2 cellular contexts compared by ENCODE assay signal in genomic region chr16:530111-530817, GRCh38.
TF ChIP-seq lines count a peak whose summit lies in the region.

No MANE protein-coding gene starts in this region.

TF ChIP-seq in SK-N-SH, 30 proteins besides CTCF, POLR2A, EP300 and RAD21 (continued from another document):
- no peak for TF ChIP-seq FOXJ3 (CRISPR knock-in tag; IDR thresholded peaks at IDR 0.05)
- no peak for TF ChIP-seq GABPA (IDR thresholded peaks at IDR 0.05; ENCODE audit: low read depth)
- no peak for TF ChIP-seq MEF2A (IDR thresholded peaks at IDR 0.05; ENCODE audit: borderline replicate concordance, low read depth)
- TF ChIP-seq, protein P1, sequence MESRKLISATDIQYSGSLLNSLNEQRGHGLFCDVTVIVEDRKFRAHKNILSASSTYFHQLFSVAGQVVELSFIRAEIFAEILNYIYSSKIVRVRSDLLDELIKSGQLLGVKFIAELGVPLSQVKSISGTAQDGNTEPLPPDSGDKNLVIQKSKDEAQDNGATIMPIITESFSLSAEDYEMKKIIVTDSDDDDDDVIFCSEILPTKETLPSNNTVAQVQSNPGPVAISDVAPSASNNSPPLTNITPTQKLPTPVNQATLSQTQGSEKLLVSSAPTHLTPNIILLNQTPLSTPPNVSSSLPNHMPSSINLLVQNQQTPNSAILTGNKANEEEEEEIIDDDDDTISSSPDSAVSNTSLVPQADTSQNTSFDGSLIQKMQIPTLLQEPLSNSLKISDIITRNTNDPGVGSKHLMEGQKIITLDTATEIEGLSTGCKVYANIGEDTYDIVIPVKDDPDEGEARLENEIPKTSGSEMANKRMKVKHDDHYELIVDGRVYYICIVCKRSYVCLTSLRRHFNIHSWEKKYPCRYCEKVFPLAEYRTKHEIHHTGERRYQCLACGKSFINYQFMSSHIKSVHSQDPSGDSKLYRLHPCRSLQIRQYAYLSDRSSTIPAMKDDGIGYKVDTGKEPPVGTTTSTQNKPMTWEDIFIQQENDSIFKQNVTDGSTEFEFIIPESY (IDR thresholded peaks at IDR 0.05; ENCODE audit: borderline replicate concordance, low read depth), result no peak

TF ChIP-seq in SK-N-SH treated with all-trans-retinoic acid at 6 μM for 48 hours, 23 proteins besides CTCF, POLR2A, EP300 and RAD21 (continued from another document):
- TF ChIP-seq, protein P2, sequence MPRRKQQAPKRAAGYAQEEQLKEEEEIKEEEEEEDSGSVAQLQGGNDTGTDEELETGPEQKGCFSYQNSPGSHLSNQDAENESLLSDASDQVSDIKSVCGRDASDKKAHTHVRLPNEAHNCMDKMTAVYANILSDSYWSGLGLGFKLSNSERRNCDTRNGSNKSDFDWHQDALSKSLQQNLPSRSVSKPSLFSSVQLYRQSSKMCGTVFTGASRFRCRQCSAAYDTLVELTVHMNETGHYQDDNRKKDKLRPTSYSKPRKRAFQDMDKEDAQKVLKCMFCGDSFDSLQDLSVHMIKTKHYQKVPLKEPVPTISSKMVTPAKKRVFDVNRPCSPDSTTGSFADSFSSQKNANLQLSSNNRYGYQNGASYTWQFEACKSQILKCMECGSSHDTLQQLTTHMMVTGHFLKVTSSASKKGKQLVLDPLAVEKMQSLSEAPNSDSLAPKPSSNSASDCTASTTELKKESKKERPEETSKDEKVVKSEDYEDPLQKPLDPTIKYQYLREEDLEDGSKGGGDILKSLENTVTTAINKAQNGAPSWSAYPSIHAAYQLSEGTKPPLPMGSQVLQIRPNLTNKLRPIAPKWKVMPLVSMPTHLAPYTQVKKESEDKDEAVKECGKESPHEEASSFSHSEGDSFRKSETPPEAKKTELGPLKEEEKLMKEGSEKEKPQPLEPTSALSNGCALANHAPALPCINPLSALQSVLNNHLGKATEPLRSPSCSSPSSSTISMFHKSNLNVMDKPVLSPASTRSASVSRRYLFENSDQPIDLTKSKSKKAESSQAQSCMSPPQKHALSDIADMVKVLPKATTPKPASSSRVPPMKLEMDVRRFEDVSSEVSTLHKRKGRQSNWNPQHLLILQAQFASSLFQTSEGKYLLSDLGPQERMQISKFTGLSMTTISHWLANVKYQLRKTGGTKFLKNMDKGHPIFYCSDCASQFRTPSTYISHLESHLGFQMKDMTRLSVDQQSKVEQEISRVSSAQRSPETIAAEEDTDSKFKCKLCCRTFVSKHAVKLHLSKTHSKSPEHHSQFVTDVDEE (CRISPR knock-in tag; IDR thresholded peaks at IDR 0.05), result no peak
- TF ChIP-seq OSR1 (CRISPR knock-in tag; IDR thresholded peaks at IDR 0.05), result no peak
- no peak for TF ChIP-seq ISL1 (CRISPR knock-in tag; IDR thresholded peaks at IDR 0.05)
- no peak for TF ChIP-seq PATZ1 (CRISPR knock-in tag; IDR thresholded peaks at IDR 0.05; ENCODE audit: borderline replicate concordance)
- no peak for TF ChIP-seq ESRRG (CRISPR knock-in tag; IDR thresholded peaks at IDR 0.05)
- no peak for TF ChIP-seq TCF4 (CRISPR knock-in tag; IDR thresholded peaks at IDR 0.05; ENCODE audit: borderline replicate concordance)
- TF ChIP-seq CSRNP3 (CRISPR knock-in tag; IDR thresholded peaks at IDR 0.05), result no peak
- no peak for TF ChIP-seq RARB (CRISPR knock-in tag; IDR thresholded peaks at IDR 0.05)
- TF ChIP-seq ZFP3 (CRISPR knock-in tag; IDR thresholded peaks at IDR 0.05), result no peak
